Comparison of ENCODE assay signal across 1 cellular context in the genomic region with DNA sequence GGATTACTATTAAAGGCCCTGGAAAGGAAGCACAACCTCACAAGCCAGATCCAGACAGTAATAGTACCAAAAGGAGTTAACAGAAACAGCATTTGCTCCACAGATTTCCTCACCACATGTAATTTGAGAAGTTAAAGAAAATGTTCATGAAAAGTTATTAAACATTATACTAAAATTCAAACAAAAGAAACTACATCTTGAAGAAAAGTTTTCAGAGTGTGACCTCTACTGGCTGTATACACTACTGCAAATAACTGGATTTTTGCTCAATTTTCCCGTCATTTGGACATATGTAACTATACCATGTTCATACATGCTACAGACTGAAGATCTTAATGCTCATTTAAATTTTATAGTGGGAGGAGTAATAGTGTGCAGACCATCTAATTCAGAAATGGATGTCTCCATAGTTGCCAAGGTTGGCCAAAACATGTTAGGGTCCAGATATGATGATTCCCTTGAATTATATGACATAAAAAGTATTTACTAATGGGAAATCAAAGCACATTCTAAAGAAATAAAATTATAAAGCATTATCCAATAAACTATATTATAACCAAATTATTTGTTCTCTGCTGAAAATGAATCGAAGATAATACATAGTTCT.
TF ChIP-seq lines count a peak whose summit lies in the region.

No MANE protein-coding gene starts in this region.

TF ChIP-seq in H1, 55 proteins besides CTCF, POLR2A, EP300 and RAD21:
- no peak for TF ChIP-seq EGR1 (IDR thresholded peaks at IDR 0.05; ENCODE audit: borderline replicate concordance, low read depth, low read length)
- no peak for TF ChIP-seq POLR2AphosphoS5 (IDR thresholded peaks at IDR 0.05; ENCODE audit: low read depth, low read length)
- no peak for TF ChIP-seq SP4 (IDR thresholded peaks at IDR 0.05; ENCODE audit: low read length)
- TF ChIP-seq JUND (IDR thresholded peaks at IDR 0.05; ENCODE audit: low read length): no peak
- TF ChIP-seq SRF (IDR thresholded peaks at IDR 0.05; ENCODE audit: low read depth, low read length): no peak
- TF ChIP-seq SIRT6 (IDR thresholded peaks at IDR 0.05; ENCODE audit: low read length): no peak
- TF ChIP-seq, protein P1, sequence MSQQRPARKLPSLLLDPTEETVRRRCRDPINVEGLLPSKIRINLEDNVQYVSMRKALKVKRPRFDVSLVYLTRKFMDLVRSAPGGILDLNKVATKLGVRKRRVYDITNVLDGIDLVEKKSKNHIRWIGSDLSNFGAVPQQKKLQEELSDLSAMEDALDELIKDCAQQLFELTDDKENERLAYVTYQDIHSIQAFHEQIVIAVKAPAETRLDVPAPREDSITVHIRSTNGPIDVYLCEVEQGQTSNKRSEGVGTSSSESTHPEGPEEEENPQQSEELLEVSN (IDR thresholded peaks at IDR 0.05): no peak
- no peak for TF ChIP-seq YY1 (IDR thresholded peaks at IDR 0.05; ENCODE audit: low read depth, low read length)
- no peak for TF ChIP-seq USF2 (IDR thresholded peaks at IDR 0.05; ENCODE audit: low read length)
- TF ChIP-seq POU5F1 (IDR thresholded peaks at IDR 0.05; ENCODE audit: low read depth, low read length): no peak
- TF ChIP-seq ZNF274 (IDR thresholded peaks at IDR 0.05; ENCODE audit: borderline replicate concordance, extremely low read depth, low read length): no peak
- no peak for TF ChIP-seq NANOG (IDR thresholded peaks at IDR 0.05; ENCODE audit: insufficient read depth, low read depth, low read length, poor library complexity, severe bottlenecking)
- TF ChIP-seq ASH2L (IDR thresholded peaks at IDR 0.05; ENCODE audit: low read length): no peak
- TF ChIP-seq, protein P2, sequence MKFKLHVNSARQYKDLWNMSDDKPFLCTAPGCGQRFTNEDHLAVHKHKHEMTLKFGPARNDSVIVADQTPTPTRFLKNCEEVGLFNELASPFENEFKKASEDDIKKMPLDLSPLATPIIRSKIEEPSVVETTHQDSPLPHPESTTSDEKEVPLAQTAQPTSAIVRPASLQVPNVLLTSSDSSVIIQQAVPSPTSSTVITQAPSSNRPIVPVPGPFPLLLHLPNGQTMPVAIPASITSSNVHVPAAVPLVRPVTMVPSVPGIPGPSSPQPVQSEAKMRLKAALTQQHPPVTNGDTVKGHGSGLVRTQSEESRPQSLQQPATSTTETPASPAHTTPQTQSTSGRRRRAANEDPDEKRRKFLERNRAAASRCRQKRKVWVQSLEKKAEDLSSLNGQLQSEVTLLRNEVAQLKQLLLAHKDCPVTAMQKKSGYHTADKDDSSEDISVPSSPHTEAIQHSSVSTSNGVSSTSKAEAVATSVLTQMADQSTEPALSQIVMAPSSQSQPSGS (IDR thresholded peaks at IDR 0.05; ENCODE audit: low read length): no peak
- TF ChIP-seq CHD7 (IDR thresholded peaks at IDR 0.05; ENCODE audit: insufficient replicate concordance, low read length): no peak
- TF ChIP-seq TCF12 (IDR thresholded peaks at IDR 0.05; ENCODE audit: low read depth, low read length): no peak
- no peak for TF ChIP-seq SIN3A (conservative IDR thresholded peaks at IDR 0.05 in 1 of 2, IDR thresholded peaks at IDR 0.05 in 1 of 2; ENCODE audit: low read depth in 1 of 2, low read length in 2 of 2)
- TF ChIP-seq MAFK (IDR thresholded peaks at IDR 0.05; ENCODE audit: low read depth, low read length): no peak
- TF ChIP-seq SP2 (IDR thresholded peaks at IDR 0.05; ENCODE audit: low read length): no peak
- TF ChIP-seq KDM5A (IDR thresholded peaks at IDR 0.05; ENCODE audit: low read length): no peak
